8 cellular contexts compared by ENCODE assay signal in genomic region chr20:23636908-23637281, GRCh38. TPM values are rescaled to one million over a fixed set of nuclear protein-coding genes. Genes with fewer than 3 reads are reported as not detected.
A peak's percentile ranks its signal among the peaks of the same experiment; 100 is the strongest.
DNase-seq lines count a peak whose midpoint lies in the region; ATAC-seq, FAIRE-seq and TF ChIP-seq lines count a peak whose summit lies in the region.

No MANE protein-coding gene starts in this region.

- POLR2A ChIA-PET in WTC11 (lab: Charles Lee): no interaction called here

- H3K4me3 ChIP-seq in GM12875 (ENCODE audit: low read depth, low read length) (peak overlapping the region; percentile 64), hepatocyte (peak overlapping the region; percentile 82), skeletal muscle cell (ENCODE audit: low read depth, low read length) (peak overlapping the region; percentile 83)

- no peak for FAIRE-seq in H54 (lab: Jason Lieb, UNC)

- 33% methylated on average over 4 of the region's 4 CpGs for whole genome bisulfite sequencing in hepatocyte (ENCODE audit: low lambda C conversion rate, missing lambda C conversion rate)

- H3K27ac Mint-ChIP-seq in WTC11: no peak overlapping the region
- H3K27ac Mint-ChIP-seq in activated naive CD4-positive, alpha-beta T cell treated with anti-CD3 and anti-CD28 coated beads for 36 hours: no peak overlapping the region

- peak overlapping the region; percentile 96 for H2AFZ ChIP-seq in hepatocyte

- H3K36me3 Mint-ChIP-seq in WTC11: no peaks in the 10 kb centered on the region; the same call in 1 of the 2 replicates
- H3K36me3 Mint-ChIP-seq in activated naive CD4-positive, alpha-beta T cell treated with anti-CD3 and anti-CD28 coated beads for 36 hours (ENCODE audit: low read depth): no peaks in the 10 kb centered on the region

- no peaks in the 10 kb centered on the region for H3K9me2 ChIP-seq in hepatocyte (replicated peaks; ENCODE audit: insufficient read depth)

- H3K4me1 Mint-ChIP-seq in WTC11: peaks cover 36% of the 10 kb centered on the region
- H3K4me1 Mint-ChIP-seq in activated naive CD4-positive, alpha-beta T cell treated with anti-CD3 and anti-CD28 coated beads for 36 hours (ENCODE audit: low read depth): peaks cover 6% of the 10 kb centered on the region

- H3K9me3 Mint-ChIP-seq in WTC11: no peaks in the 10 kb centered on the region
- no peaks in the 10 kb centered on the region for H3K9me3 Mint-ChIP-seq in activated naive CD4-positive, alpha-beta T cell treated with anti-CD3 and anti-CD28 coated beads for 36 hours

- H3K79me2 ChIP-seq in hepatocyte: peaks cover 19% of the 10 kb centered on the region

- H3K4me1 ChIP-seq in hepatocyte (ENCODE audit: insufficient read depth): peaks cover 11% of the 10 kb centered on the region

- H3K4me2 ChIP-seq in hepatocyte: peak overlapping the region; percentile 89

- no peak for ATAC-seq in WTC11

- intact Hi-C loops in activated naive CD4-positive, alpha-beta T cell treated with anti-CD3 and anti-CD28 coated beads for 36 hours (cut with micrococcal nuclease): no loop called here

- no peaks in the 10 kb centered on the region for H3K27me3 ChIP-seq in hepatocyte

- CTCF ChIA-PET in WTC11 (lab: Charles Lee): interaction anchor here (0.8 to 1.1 kb wide), 2 partner anchors 31 to 195 kb away, joined by 3 to 4 read pairs; no protein-coding TSS in a partner anchor
- CTCF ChIA-PET in activated naive CD4-positive, alpha-beta T cell treated with anti-CD3 and anti-CD28 coated beads for 36 hours (lab: Charles Lee): interaction anchor here (0.5 kb wide), 1 partner anchor 57 kb away, joined by 3 read pairs; no protein-coding TSS in a partner anchor

- H3K9me3 ChIP-seq in hepatocyte (ENCODE audit: low read depth): no peaks in the 10 kb centered on the region

- H4K20me1 ChIP-seq in hepatocyte (ENCODE audit: insufficient read depth, poor library complexity, severe bottlenecking): peaks cover 3% of the 10 kb centered on the region

- H3K27me3 Mint-ChIP-seq in WTC11 (ENCODE audit: low read depth): peaks cover 18% of the 10 kb centered on the region
- peaks cover 25% of the 10 kb centered on the region for H3K27me3 Mint-ChIP-seq in activated naive CD4-positive, alpha-beta T cell treated with anti-CD3 and anti-CD28 coated beads for 36 hours (ENCODE audit: low read depth)

- TF ChIP-seq CTCF in GM12875 (IDR thresholded peaks at IDR 0.05; ENCODE audit: borderline replicate concordance, insufficient read depth, low read depth, low read length) (no peak), WTC11 (IDR thresholded peaks at IDR 0.05) (no peak), hepatocyte (IDR thresholded peaks at IDR 0.05; ENCODE audit: poor library complexity) (no peak)

- H3K27ac ChIP-seq in hepatocyte: peak overlapping the region; percentile 96

- DNase-seq in WTC11 (ENCODE audit: low spot score) (no peak), hepatocyte (ENCODE audit: low spot score) (no peak), skeletal muscle cell (ENCODE audit: low read depth) (no peak), H54 (ENCODE audit: insufficient read length, low spot score) (no peak), NCI-H1930 (lab: John Stamatoyannopoulos, UW) (no peak), EL (no peak)
- no peak for DNase-seq in activated naive CD4-positive, alpha-beta T cell treated with anti-CD3 and anti-CD28 coated beads for 36 hours

- no peak for TF ChIP-seq POLR2A in H54 (IDR thresholded peaks at IDR 0.05; ENCODE audit: low read depth, low read length)

- H3K36me3 ChIP-seq in hepatocyte (replicated peaks; ENCODE audit: insufficient read depth, low read depth): no peaks in the 10 kb centered on the region

- H3K4me3 Mint-ChIP-seq in WTC11: peak overlapping the region; percentile 81
- H3K4me3 Mint-ChIP-seq in activated naive CD4-positive, alpha-beta T cell treated with anti-CD3 and anti-CD28 coated beads for 36 hours: no peak overlapping the region

TF ChIP-seq in WTC11, 78 proteins besides CTCF, POLR2A, EP300 and RAD21:
- no peak for TF ChIP-seq NR1H2 (CRISPR knock-in tag; IDR thresholded peaks at IDR 0.05)
- TF ChIP-seq NFATC4 (CRISPR knock-in tag; IDR thresholded peaks at IDR 0.05): no peak
- no peak for TF ChIP-seq OVOL2 (CRISPR knock-in tag; IDR thresholded peaks at IDR 0.05; ENCODE audit: borderline replicate concordance)
- no peak for TF ChIP-seq ZNF317 (CRISPR knock-in tag; IDR thresholded peaks at IDR 0.05; ENCODE audit: borderline replicate concordance, low read depth)
- no peak for TF ChIP-seq ESRRA (CRISPR knock-in tag; IDR thresholded peaks at IDR 0.05; ENCODE audit: borderline replicate concordance)
- TF ChIP-seq ZMAT4 (CRISPR knock-in tag; IDR thresholded peaks at IDR 0.05): no peak
- no peak for TF ChIP-seq FOXP1 (CRISPR knock-in tag; IDR thresholded peaks at IDR 0.05; ENCODE audit: borderline replicate concordance)
- no peak for TF ChIP-seq ETV6 (CRISPR knock-in tag; IDR thresholded peaks at IDR 0.05)
- TF ChIP-seq E2F1 (CRISPR knock-in tag; IDR thresholded peaks at IDR 0.05): no peak
- TF ChIP-seq ZBTB21 (CRISPR knock-in tag; IDR thresholded peaks at IDR 0.05; ENCODE audit: borderline replicate concordance): no peak

RNA-seq across cellular contexts. Expression of gene CST3, which starts 0.9 kb away (rescaled TPM):
- total RNA-seq in WTC11 (2021) (52.1 to 68.5 TPM (median 60.8 TPM) in 3 replicates), hepatocyte (881 and 921 TPM in 2 replicates)
- polyA plus RNA-seq in hepatocyte: 2,777 and 2,850 TPM in 2 replicates
- total RNA-seq in activated naive CD4-positive, alpha-beta T cell treated with anti-CD3 and anti-CD28 coated beads for 36 hours: under 1 TPM in 1 of 2 experiments, not detected in 1; 0.35 TPM

RNA-seq across cellular contexts. Expression of gene CST9, which starts 31.2 kb away (rescaled TPM):
- total RNA-seq in WTC11 (2021) (not detected in 3 replicates), hepatocyte (not detected in 2 replicates)
- not detected in 2 replicates for polyA plus RNA-seq in hepatocyte
- total RNA-seq in activated naive CD4-positive, alpha-beta T cell treated with anti-CD3 and anti-CD28 coated beads for 36 hours: not detected

RNA-seq across cellular contexts. Expression of gene CST4, which starts 51.9 kb away (rescaled TPM):
- total RNA-seq in WTC11 (2021): not detected in 3 replicates
- total RNA-seq in hepatocyte: 0.23 and 0.52 TPM in 2 replicates
- polyA plus RNA-seq in hepatocyte: not detected in 2 replicates
- total RNA-seq in activated naive CD4-positive, alpha-beta T cell treated with anti-CD3 and anti-CD28 coated beads for 36 hours: not detected

Comparison
In these comparisons a context has a peak if more than half of its experiments do, and no peak if none do; other contexts are left out.
1. RNA of gene CST3, which starts 0.9 kb away (total RNA-seq): 881 to 921 TPM in hepatocyte and 52.1 to 68.5 TPM in WTC11; 0.35 TPM in activated naive CD4-positive, alpha-beta T cell treated with anti-CD3 and anti-CD28 coated beads for 36 hours; every median in the first group is over 10 times any median in the second.
2. Peak in every context shown above with its lines, with median percentiles within 50 percentile points of each other: H3K4me3 ChIP-seq.